Comparison of ENCODE assay signal across 8 cellular contexts in genomic region chr4:80072607-80073361, GRCh38. TPM values are rescaled to one million over a fixed set of nuclear protein-coding genes. Genes with fewer than 3 reads are reported as not detected.
DNase-seq lines count a peak whose midpoint lies in the region; ATAC-seq and TF ChIP-seq lines count a peak whose summit lies in the region.

Gene ANTXR2 (minus strand): TSS chr4:80073229. CDS start chr4:80072560, 669 bp downstream.

- POLR2A ChIA-PET in MCF 10A (lab: Yijun Ruan, JAX): interaction anchor here (0.5 to 3.5 kb wide), 27 partner anchors 8 to 1385 kb away, joined by 3 to 31 read pairs (median 4); partner anchors contain the start of genes CFAP299 and PAQR3

- H3K36me3 ChIP-seq in skeletal muscle satellite cell (ENCODE audit: insufficient read depth, low read length): peaks cover under 1% of the 10 kb centered on the region

- H3K27ac Mint-ChIP-seq in MCF 10A (ENCODE audit: low read depth, unreplicated experiment): peak within 1 kb of the TSS; percentile 92

- H3K4me1 ChIP-seq in skeletal muscle satellite cell (ENCODE audit: control insufficient read depth, insufficient read depth, low read length): peaks cover 38% of the 10 kb centered on the region

- H3K9ac ChIP-seq in skeletal muscle satellite cell (ENCODE audit: low read depth, low read length): peak within 1 kb of the TSS; percentile 93

- H3K9me3 Mint-ChIP-seq in MCF 10A (ENCODE audit: unreplicated experiment): no peaks in the 10 kb centered on the region

- CTCF ChIA-PET in MCF 10A (lab: Yijun Ruan, JAX): interaction anchor here (0.6 to 2.3 kb wide), 18 partner anchors 8 to 1121 kb away, joined by 3 to 10 read pairs (median 4); no protein-coding TSS in a partner anchor

- DNase-seq in GM13976 (ENCODE audit: low spot score) (peak; percentile 71), NCI-H1105 (lab: John Stamatoyannopoulos, UW) (peak; percentile 32), UCSD-AML1 (lab: John Stamatoyannopoulos, UW; ENCODE audit: unreplicated experiment) (peak; percentile 88), MCF 10A (ENCODE audit: unreplicated experiment) (peak; percentile 95), GM19240 (ENCODE audit: insufficient read length, low spot score) (no peak)

- H3K9me3 ChIP-seq in iPS-18c (ENCODE audit: control insufficient read depth, insufficient read depth, low read length) (no peaks in the 10 kb centered on the region), skeletal muscle satellite cell (replicated peaks; ENCODE audit: low read length) (no peaks in the 10 kb centered on the region)

- no peaks in the 10 kb centered on the region for H3K27me3 Mint-ChIP-seq in MCF 10A (ENCODE audit: insufficient read depth, unreplicated experiment)

- H3K27me3 ChIP-seq in skeletal muscle satellite cell (ENCODE audit: control insufficient read depth, insufficient read depth, low read length): no peaks in the 10 kb centered on the region

- no peak for TF ChIP-seq CTCF in GM13976 (IDR thresholded peaks at IDR 0.05; ENCODE audit: borderline replicate concordance, control extremely low read depth, extremely low read depth, insufficient read depth, missing control alignments)
- TF ChIP-seq CTCF in MCF 10A (IDR thresholded peaks at IDR 0.05; ENCODE audit: unreplicated experiment): no peak

- in situ Hi-C loops in GM13976 (cut with MboI; ENCODE audit: low sequenced_read_pairs, unreplicated experiment): no loop called here

- peak; percentile 68 for ATAC-seq in HG02610 (IDR thresholded peaks at IDR 0.05; ENCODE audit: unreplicated experiment)

- H3K4me1 Mint-ChIP-seq in MCF 10A (ENCODE audit: insufficient read depth, unreplicated experiment): peaks cover 33% of the 10 kb centered on the region

- no TSS peak for BruUV-seq in MCF 10A (replicated peaks; lab: Mats Ljungman, UMichigan)

- peak within 1 kb of the TSS; percentile 89 for H3K4me2 ChIP-seq in skeletal muscle satellite cell (ENCODE audit: low read length)

- no peaks in the 10 kb centered on the region for H3K36me3 Mint-ChIP-seq in MCF 10A (ENCODE audit: insufficient read depth, unreplicated experiment)

- H3K4me3 ChIP-seq in iPS-18c (ENCODE audit: insufficient read depth, low read depth, low read length): peak within 1 kb of the TSS; percentile 74
- H3K4me3 ChIP-seq in skeletal muscle satellite cell (ENCODE audit: low read length): peak within 1 kb of the TSS; percentile 97

- intact Hi-C loops in MCF 10A (cut with micrococcal nuclease): loop anchor here (1.0 to 10.0 kb wide), 5 partner anchors 55 to 498 kb away; no protein-coding TSS in a partner anchor

- peak within 1 kb of the TSS; percentile 98 for H3K4me3 Mint-ChIP-seq in MCF 10A (ENCODE audit: unreplicated experiment)

RNA-seq across cellular contexts. Expression of gene ANTXR2, which starts in this region (rescaled TPM):
- total RNA-seq in MCF 10A (2022): 31.0 and 45.1 TPM in 2 replicates
- 25.6 and 46.1 TPM in 2 replicates for total RNA-seq in skeletal muscle satellite cell (2012; rRNA removed)
